Comparison of ENCODE assay signal across 21 cellular contexts in genomic region chr18:32478317-32478716, GRCh38. TPM values are rescaled to one million over a fixed set of nuclear protein-coding genes. Genes with fewer than 3 reads are reported as not detected.
"Had no signal": no experiment of that assay in that cellular context is flagged by ENCODE, and none has a peak within 500 bp of the region (broad histone marks: within the 10 kb centered on the region; RNA-seq: fewer than 3 reads in every experiment).

No MANE protein-coding gene starts in this region.

- ATAC-seq: activated CD8-positive, alpha-beta T cell treated with anti-CD3 and anti-CD28 coated beads, Interleukin-2, amount 10 ng/mL, durations not matched to agents 7 days and 5 days; Right ventricle myocardium inferior; WTC11 had no signal

- H3K27me3 ChIP-seq: adrenal gland, SJCRH30 had no signal

- H3K27ac ChIP-seq: adrenal gland, coronary artery, SJCRH30 had no signal

- H3K36me3 ChIP-seq: adrenal gland, SJCRH30 had no signal

- H3K4me3 ChIP-seq: adrenal gland, coronary artery, SJCRH30 had no signal

- DNase-seq: activated CD4-positive, alpha-beta T cell treated with anti-CD3 and anti-CD28 coated beads for 48 hours; activated CD4-positive, alpha-beta T cell treated with anti-CD3 and anti-CD28 coated beads, Interleukin-2, amount 50 U/mL, for 4 hours; activated CD4-positive, CD25-positive, alpha-beta regulatory T cell treated with anti-CD3 and anti-CD28 coated beads, Interleukin-2, amount 50 U/mL, for 72 hours; activated CD8-positive, alpha-beta memory T cell treated with anti-CD3 and anti-CD28 coated beads, Interleukin-2, amount 50 U/mL, for 48 hours; activated CD8-positive, alpha-beta T cell treated with anti-CD3 and anti-CD28 coated beads, Interleukin-2, amount 10 ng/mL, durations not matched to agents 7 days and 5 days; activated naive CD4-positive, alpha-beta T cell treated with anti-CD3 and anti-CD28 coated beads, Interleukin-2, amount 50 U/mL, for 16 hours; activated naive CD8-positive, alpha-beta T cell treated with anti-CD3 and anti-CD28 coated beads, Interleukin-2, amount 10 ng/mL, durations not matched to agents 7 days and 5 days; activated T-cell treated with anti-CD3 and anti-CD28 coated beads, Interleukin-2, amount 50 U/mL, for 1 hour; adrenal gland; anterior cingulate cortex; caudate nucleus; KG1; NCI-H1092; NCI-H1694; NCI-H2029 treated with DMSO at 0.1 percent for 48 hours; NCI-H526; SJCRH30; T-helper 9 cell had no signal

- H3K4me1 ChIP-seq: adrenal gland, SJCRH30 had no signal

- H3K9me3 ChIP-seq: adrenal gland, SJCRH30 had no signal

RNA-seq across cellular contexts. Expression of gene GAREM1, which starts 7.6 kb away (rescaled TPM):
- total RNA-seq: activated CD8-positive, alpha-beta T cell treated with anti-CD3 and anti-CD28 coated beads, Interleukin-2, amount 10 ng/mL, durations not matched to agents 7 days and 5 days had no signal
